In genomic region chr17:58321571-58322525, GRCh38 we compare ENCODE assay signal across 18 cellular contexts. TPM values are rescaled to one million over a fixed set of nuclear protein-coding genes. Genes with fewer than 3 reads are reported as not detected.
DNase-seq lines count a peak whose midpoint lies in the region; ATAC-seq lines count a peak whose summit lies in the region.
"Had no signal": no experiment of that assay in that cellular context is flagged by ENCODE, and none has a peak within 500 bp of the region (broad histone marks: within the 10 kb centered on the region; RNA-seq: fewer than 3 reads in every experiment).

No MANE protein-coding gene starts in this region.

- H3K36me3 ChIP-seq in BLaER1, result peaks cover 52% of the 10 kb centered on the region
- H3K36me3 ChIP-seq: adrenal gland had no signal

- H3K27me3 ChIP-seq in BLaER1, result peaks cover 9% of the 10 kb centered on the region; the same call in 1 of the 2 replicates
- H3K27me3 ChIP-seq: adrenal gland had no signal

- H3K36me3 Mint-ChIP-seq in memory B cell, result peaks cover 4% of the 10 kb centered on the region

- H3K4me3 ChIP-seq in BLaER1, result no peak overlapping the region
- H3K4me3 ChIP-seq: adrenal gland, SK-N-MC, stomach had no signal

- DNase-seq in A172 (ENCODE audit: low spot score), result peak; percentile 65
- peak; percentile 26 for DNase-seq in RPMI7951 (ENCODE audit: low read depth)
- DNase-seq in memory B cell (ENCODE audit: low spot score in 2 of 2), result no peak
- no peak for DNase-seq in activated gamma-delta T cell treated with Interleukin-2 at 50 U/mL for 16 hours
- DNase-seq: adrenal gland, KG1, NCI-H1436 treated with DMSO at 0.1 percent for 48 hours, NCI-H446 treated with DMSO at 0.1 percent for 48 hours, nucleus accumbens, stomach had no signal

- no peak overlapping the region for H3K4me3 Mint-ChIP-seq in memory B cell

- no peaks in the 10 kb centered on the region for H3K9me3 Mint-ChIP-seq in memory B cell

- H3K9ac ChIP-seq in BLaER1, result no peak overlapping the region

- peak overlapping the region; percentile 57 for H3K27ac Mint-ChIP-seq in memory B cell

- no peak overlapping the region; the same call in 1 of the 2 replicates for H3K27ac ChIP-seq in BLaER1
- H3K27ac ChIP-seq: adrenal gland, SK-N-MC, stomach had no signal

- peak overlapping the region; percentile 14; the same call in 1 of the 2 replicates for H3K4me2 ChIP-seq in BLaER1

- H4K20me1 ChIP-seq in BLaER1, result peaks cover 28% of the 10 kb centered on the region

- peaks cover 82% of the 10 kb centered on the region for H3K4me1 ChIP-seq in BLaER1

- peaks cover 27% of the 10 kb centered on the region for H3K4me1 Mint-ChIP-seq in memory B cell

- H3K27me3 Mint-ChIP-seq in memory B cell, result no peaks in the 10 kb centered on the region

- no peaks in the 10 kb centered on the region for H3K9me3 ChIP-seq in BLaER1
- H3K9me3 ChIP-seq: adrenal gland, stomach had no signal

- no peak for ATAC-seq in memory B cell (ENCODE audit: low read depth)
- no peak for ATAC-seq in GM18909 (IDR thresholded peaks at IDR 0.05; ENCODE audit: poor library complexity, unreplicated experiment)
- no peak for ATAC-seq in HG03520 (IDR thresholded peaks at IDR 0.05; ENCODE audit: unreplicated experiment)
- ATAC-seq: HCT116 had no signal

RNA-seq across cellular contexts. Expression of gene TSPOAP1, which starts 6.7 kb away (rescaled TPM):
- not detected in 2 replicates for total RNA-seq in A172 (2014; rRNA removed; shearing (Covaris generic))
- total RNA-seq in RPMI7951 (2014; rRNA removed; shearing (Covaris generic)), result 0.68 and 0.84 TPM in 2 replicates
- total RNA-seq: endothelial cell of umbilical vein had no signal

RNA-seq across cellular contexts. Expression of gene SUPT4H1, which starts 30.2 kb away (rescaled TPM):
- total RNA-seq in A172 (2014; rRNA removed; shearing (Covaris generic)), result 76.1 and 161 TPM in 2 replicates
- 61.0 and 61.4 TPM in 2 replicates for total RNA-seq in RPMI7951 (2014; rRNA removed; shearing (Covaris generic))

RNA-seq across cellular contexts. Expression of gene MPO, which starts 41.1 kb away (rescaled TPM):
- not detected in 2 replicates for total RNA-seq in A172 (2014; rRNA removed; shearing (Covaris generic))
- 0.12 TPM in 1 of 2 replicates, not detected in the other for total RNA-seq in RPMI7951 (2014; rRNA removed; shearing (Covaris generic))
- total RNA-seq: chondrocyte, Daoy, endothelial cell of umbilical vein had no signal

Comparison
In these comparisons a context has a peak if more than half of its experiments do, and no peak if none do; other contexts are left out.
1. DNase-seq: peak in A172 (single experiment) and RPMI7951 (single experiment); none in memory B cell (0 of 2) and activated gamma-delta T cell treated with Interleukin-2 at 50 U/mL for 16 hours (single experiment).